In the genomic region with DNA sequence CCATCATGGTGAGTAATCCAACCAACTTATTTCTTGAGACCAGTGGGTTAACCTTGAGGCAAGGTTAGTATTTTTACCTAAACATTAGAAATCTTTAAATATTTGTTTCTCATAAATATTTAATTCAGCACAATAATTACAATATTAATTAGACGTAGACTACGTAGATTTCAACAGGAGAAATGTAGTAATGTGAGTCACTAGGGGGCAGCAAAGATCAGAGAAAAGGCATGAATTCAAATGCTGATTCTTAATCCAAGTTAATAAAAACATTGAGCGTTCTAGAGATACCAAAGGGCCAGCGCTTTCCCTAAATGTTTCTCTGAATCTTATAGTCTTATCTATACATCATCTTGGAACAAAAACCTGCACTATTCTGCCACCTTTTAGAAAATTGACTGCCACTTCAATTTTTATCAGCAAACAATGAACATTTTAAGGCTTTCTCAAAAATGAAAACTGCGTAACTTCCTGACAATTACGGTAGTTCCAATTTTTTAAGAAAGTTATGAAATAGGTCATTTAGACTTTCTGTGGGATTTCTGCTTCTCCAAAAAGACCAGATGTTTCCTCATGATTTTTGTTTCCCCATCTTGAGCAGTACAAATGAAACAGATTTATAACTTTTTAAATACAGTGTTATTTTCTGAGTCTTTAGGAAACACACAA, we compare ENCODE assay signal across 8 cellular contexts.
A peak's percentile ranks its signal among the peaks of the same experiment; 100 is the strongest.
DNase-seq lines count a peak whose midpoint lies in the region; ATAC-seq and TF ChIP-seq lines count a peak whose summit lies in the region.

No MANE protein-coding gene starts in this region.

- H3K9me3 Mint-ChIP-seq in activated CD4-positive, alpha-beta T cell treated with anti-CD3 and anti-CD28 coated beads for 36 hours (ENCODE audit: low read depth), result no peaks in the 10 kb centered on the region
- no peaks in the 10 kb centered on the region for H3K9me3 Mint-ChIP-seq in activated T-helper 17 cell treated with anti-CD3 and anti-CD28 coated beads, Interleukin-2, amount 50 U/mL, for 72 hours

- no peak for TF ChIP-seq POLR2A in heart left ventricle (IDR thresholded peaks at IDR 0.05)

- no peaks in the 10 kb centered on the region for H3K36me3 Mint-ChIP-seq in activated CD4-positive, alpha-beta T cell treated with anti-CD3 and anti-CD28 coated beads for 36 hours (ENCODE audit: low read depth)
- H3K36me3 Mint-ChIP-seq in activated T-helper 17 cell treated with anti-CD3 and anti-CD28 coated beads, Interleukin-2, amount 50 U/mL, for 72 hours (ENCODE audit: low read depth), result no peaks in the 10 kb centered on the region

- peak; percentile 26 for DNase-seq in activated CD4-positive, alpha-beta T cell treated with anti-CD3 and anti-CD28 coated beads for 36 hours
- DNase-seq in activated CD4-positive, alpha-beta T cell treated with anti-CD3 and anti-CD28 coated beads for 1 hour, result no peak
- DNase-seq in NCI-H2227 treated with DMSO at 0.1 percent for 48 hours (lab: John Stamatoyannopoulos, UW) (peak; percentile 56), heart left ventricle (peak in 2 of 5 donors; percentile 58 to 73), pulmonary artery endothelial cell (ENCODE audit: low read depth, low spot score) (peak; percentile 48)

- no peak overlapping the region for H3K27ac Mint-ChIP-seq in activated CD4-positive, alpha-beta T cell treated with anti-CD3 and anti-CD28 coated beads for 36 hours
- no peak overlapping the region for H3K27ac Mint-ChIP-seq in activated T-helper 17 cell treated with anti-CD3 and anti-CD28 coated beads, Interleukin-2, amount 50 U/mL, for 72 hours

- H3K4me3 ChIP-seq in heart left ventricle, result peak overlapping the region in 11 of 12 donors; percentile 20 to 58 (median 46)

- H3K9me3 ChIP-seq in heart left ventricle, result no peaks in the 10 kb centered on the region

- intact Hi-C loops in activated CD4-positive, alpha-beta T cell treated with anti-CD3 and anti-CD28 coated beads for 36 hours (cut with DNase I, micrococcal nuclease), result loop anchor here (1.0 to 5.0 kb wide), 4 partner anchors 180 to 635 kb away; no protein-coding TSS in a partner anchor
- intact Hi-C loops in heart left ventricle (cut with DNase I), result loop anchor here (1.0 to 10.0 kb wide), 13 partner anchors 178 to 635 kb away; partner anchors contain the start of gene GASK1B (in 3 of the 10)

- POLR2A ChIA-PET in activated CD4-positive, alpha-beta T cell treated with anti-CD3 and anti-CD28 coated beads for 36 hours (lab: Charles Lee), result no interaction called here

- H3K27me3 Mint-ChIP-seq in activated CD4-positive, alpha-beta T cell treated with anti-CD3 and anti-CD28 coated beads for 36 hours, result no peaks in the 10 kb centered on the region
- H3K27me3 Mint-ChIP-seq in activated T-helper 17 cell treated with anti-CD3 and anti-CD28 coated beads, Interleukin-2, amount 50 U/mL, for 72 hours, result no peaks in the 10 kb centered on the region

- no peak overlapping the region for H3K4me3 Mint-ChIP-seq in activated CD4-positive, alpha-beta T cell treated with anti-CD3 and anti-CD28 coated beads for 36 hours
- peak overlapping the region; percentile 19 for H3K4me3 Mint-ChIP-seq in activated T-helper 17 cell treated with anti-CD3 and anti-CD28 coated beads, Interleukin-2, amount 50 U/mL, for 72 hours

- TF ChIP-seq CTCF in heart left ventricle (IDR thresholded peaks at IDR 0.05), result peak; percentile 59 to 87 (median 76)

- no peaks in the 10 kb centered on the region for H3K4me1 Mint-ChIP-seq in activated CD4-positive, alpha-beta T cell treated with anti-CD3 and anti-CD28 coated beads for 36 hours
- no peaks in the 10 kb centered on the region for H3K4me1 Mint-ChIP-seq in activated T-helper 17 cell treated with anti-CD3 and anti-CD28 coated beads, Interleukin-2, amount 50 U/mL, for 72 hours

- no peak for ATAC-seq in activated CD4-positive, alpha-beta T cell treated with anti-CD3 and anti-CD28 coated beads for 36 hours
- ATAC-seq in HG02571 (IDR thresholded peaks at IDR 0.05; ENCODE audit: unreplicated experiment), result peak; percentile 66
- no peak for ATAC-seq in activated T-helper 17 cell treated with anti-CD3 and anti-CD28 coated beads, Interleukin-2, amount 50 U/mL, for 72 hours (replicated peaks)
- ATAC-seq in heart left ventricle, result peak; percentile 73 to 92 (median 81)
- no peak for ATAC-seq in HG03460 (IDR thresholded peaks at IDR 0.05; ENCODE audit: unreplicated experiment)

- H3K27ac ChIP-seq in heart left ventricle, result peak overlapping the region; percentile 43 to 89 (median 72)

- CTCF ChIA-PET in activated CD4-positive, alpha-beta T cell treated with anti-CD3 and anti-CD28 coated beads for 36 hours (lab: Charles Lee), result no interaction called here

- no peaks in the 10 kb centered on the region for H3K27me3 ChIP-seq in heart left ventricle

- WGBS in heart left ventricle, 4 donors, result 9 to 17% (median 14%) methylated on average over 6 of the region's 6 CpGs

- peaks cover 0 to 31% (median 5%) of the 10 kb centered on the region in 12 donors for H3K4me1 ChIP-seq in heart left ventricle

- H3K36me3 ChIP-seq in heart left ventricle, result no peaks in the 10 kb centered on the region

Comparison
In these comparisons a context has a peak if more than half of its experiments do, and no peak if none do; other contexts are left out.
1. ATAC-seq: peak in HG02571 (single experiment) and heart left ventricle (4 of 4); none in activated CD4-positive, alpha-beta T cell treated with anti-CD3 and anti-CD28 coated beads for 36 hours (single experiment), activated T-helper 17 cell treated with anti-CD3 and anti-CD28 coated beads, Interleukin-2, amount 50 U/mL, for 72 hours (single experiment) and HG03460 (single experiment).